In the genomic region with DNA sequence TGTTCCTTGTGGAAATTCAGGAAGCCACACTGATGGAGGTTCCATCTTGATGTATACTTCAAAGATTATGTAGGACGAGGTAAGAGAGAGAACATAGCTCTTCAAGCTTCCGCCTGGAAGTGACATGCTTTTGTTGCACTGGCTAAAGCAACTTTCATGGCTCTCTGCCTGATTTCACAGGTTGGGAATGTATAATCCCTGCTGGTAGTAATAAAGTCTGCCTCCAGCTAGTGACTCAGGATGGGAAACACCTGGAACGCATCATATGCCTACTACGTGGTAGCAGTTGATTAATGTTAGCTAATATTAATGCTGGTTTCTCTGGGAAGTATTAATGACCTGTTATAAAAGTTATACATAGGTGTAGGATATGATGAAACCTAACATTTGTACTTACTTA, we compare ENCODE assay signal across 17 cellular contexts.
DNase-seq lines count a peak whose midpoint lies in the region; ATAC-seq and TF ChIP-seq lines count a peak whose summit lies in the region.
"Had no signal": no experiment of that assay in that cellular context is flagged by ENCODE, and none has a peak within 500 bp of the region (broad histone marks: within the 10 kb centered on the region; RNA-seq: fewer than 3 reads in every experiment).

No MANE protein-coding gene starts in this region.

- H3K9me3 Mint-ChIP-seq in MCF 10A (ENCODE audit: unreplicated experiment) (no peaks in the 10 kb centered on the region), WTC11 (peaks cover 6% of the 10 kb centered on the region; the same call in 1 of the 2 replicates)
- H3K9me3 Mint-ChIP-seq: activated CD4-positive, alpha-beta T cell treated with anti-CD3 and anti-CD28 coated beads, Interleukin-2, amount 10 ng/mL, durations not matched to agents 7 days and 5 days; activated T-helper 17 cell treated with anti-CD3 and anti-CD28 coated beads, Interleukin-2, amount 50 U/mL, for 72 hours had no signal

- POLR2A ChIA-PET in MCF 10A (lab: Yijun Ruan, JAX) = interaction anchor here (0.6 to 1.1 kb wide), 4 partner anchors 10 to 689 kb away, joined by 3 to 4 read pairs (median 3); no protein-coding TSS in a partner anchor
- POLR2A ChIA-PET in WTC11 (lab: Charles Lee) = no interaction called here

- no TSS peak for BruUV-seq in MCF 10A (replicated peaks; lab: Mats Ljungman, UMichigan)

- H3K4me3 ChIP-seq in breast epithelium (no peak overlapping the region), SJCRH30 (no peak overlapping the region)
- H3K4me3 ChIP-seq: ascending aorta, upper lobe of right lung had no signal

- H3K4me1 Mint-ChIP-seq in MCF 10A (ENCODE audit: insufficient read depth, unreplicated experiment) (no peaks in the 10 kb centered on the region), WTC11 (peaks cover 25% of the 10 kb centered on the region)
- H3K4me1 Mint-ChIP-seq: activated T-helper 17 cell treated with anti-CD3 and anti-CD28 coated beads, Interleukin-2, amount 50 U/mL, for 72 hours had no signal

- no peak overlapping the region for H3K4me3 Mint-ChIP-seq in MCF 10A (ENCODE audit: unreplicated experiment)
- H3K4me3 Mint-ChIP-seq in WTC11 = no peak overlapping the region
- H3K4me3 Mint-ChIP-seq: activated CD4-positive, alpha-beta T cell treated with anti-CD3 and anti-CD28 coated beads, Interleukin-2, amount 10 ng/mL, durations not matched to agents 7 days and 5 days; activated T-helper 17 cell treated with anti-CD3 and anti-CD28 coated beads, Interleukin-2, amount 50 U/mL, for 72 hours had no signal

- intact Hi-C loops in MCF 10A (cut with micrococcal nuclease) = no loop called here
- intact Hi-C loops in breast epithelium (cut with DNase I; ENCODE audit: low total_unique reads) = no loop called here
- intact Hi-C loops in sciatic nerve (cut with DNase I) = loop anchor here (10.0 kb wide), 1 partner anchor 55 kb away; no protein-coding TSS in a partner anchor

- TF ChIP-seq CTCF in MCF 10A (IDR thresholded peaks at IDR 0.05; ENCODE audit: unreplicated experiment) (no peak), breast epithelium (IDR thresholded peaks at IDR 0.05) (no peak), WTC11 (IDR thresholded peaks at IDR 0.05) (no peak)

- no peaks in the 10 kb centered on the region for H3K36me3 Mint-ChIP-seq in MCF 10A (ENCODE audit: insufficient read depth, unreplicated experiment)
- H3K36me3 Mint-ChIP-seq in WTC11 = no peaks in the 10 kb centered on the region

- no peaks in the 10 kb centered on the region for H3K27me3 Mint-ChIP-seq in MCF 10A (ENCODE audit: insufficient read depth, unreplicated experiment)
- no peaks in the 10 kb centered on the region for H3K27me3 Mint-ChIP-seq in WTC11 (ENCODE audit: low read depth)
- H3K27me3 Mint-ChIP-seq: activated CD4-positive, alpha-beta T cell treated with anti-CD3 and anti-CD28 coated beads, Interleukin-2, amount 10 ng/mL, durations not matched to agents 7 days and 5 days; activated T-helper 17 cell treated with anti-CD3 and anti-CD28 coated beads, Interleukin-2, amount 50 U/mL, for 72 hours had no signal

- no peak overlapping the region for H3K27ac Mint-ChIP-seq in MCF 10A (ENCODE audit: low read depth, unreplicated experiment)
- no peak overlapping the region for H3K27ac Mint-ChIP-seq in WTC11
- H3K27ac Mint-ChIP-seq: activated CD4-positive, alpha-beta T cell treated with anti-CD3 and anti-CD28 coated beads, Interleukin-2, amount 10 ng/mL, durations not matched to agents 7 days and 5 days; activated T-helper 17 cell treated with anti-CD3 and anti-CD28 coated beads, Interleukin-2, amount 50 U/mL, for 72 hours had no signal

- TF ChIP-seq POLR2A in breast epithelium (IDR thresholded peaks at IDR 0.05) = no peak

- CTCF ChIA-PET in MCF 10A (lab: Yijun Ruan, JAX) = interaction anchor here (0.6 kb wide), 1 partner anchor 11 kb away, joined by 3 read pairs; no protein-coding TSS in a partner anchor
- CTCF ChIA-PET in WTC11 (lab: Charles Lee) = interaction anchor here (0.5 kb wide), 1 partner anchor 1338 kb away, joined by 3 read pairs; no protein-coding TSS in a partner anchor

- ATAC-seq in GM18858 (IDR thresholded peaks at IDR 0.05; ENCODE audit: unreplicated experiment) (no peak), WTC11 (no peak), sciatic nerve (no peak)
- ATAC-seq: activated T-helper 17 cell treated with anti-CD3 and anti-CD28 coated beads, Interleukin-2, amount 50 U/mL, for 72 hours; upper lobe of right lung had no signal

- no peaks in the 10 kb centered on the region for H3K36me3 ChIP-seq in breast epithelium
- no peaks in the 10 kb centered on the region for H3K36me3 ChIP-seq in SJCRH30
- H3K36me3 ChIP-seq: ascending aorta, upper lobe of right lung had no signal

- H3K9me3 ChIP-seq in breast epithelium = no peaks in the 10 kb centered on the region
- no peaks in the 10 kb centered on the region for H3K9me3 ChIP-seq in SJCRH30 (replicated peaks)
- H3K9me3 ChIP-seq: ascending aorta, upper lobe of right lung had no signal

- H3K27ac ChIP-seq in breast epithelium (no peak overlapping the region), SJCRH30 (no peak overlapping the region)
- H3K27ac ChIP-seq: ascending aorta, upper lobe of right lung had no signal

- H3K4me1 ChIP-seq in breast epithelium (no peaks in the 10 kb centered on the region), SJCRH30 (no peaks in the 10 kb centered on the region)
- H3K4me1 ChIP-seq: ascending aorta had no signal

- peak; percentile 81 for DNase-seq in MCF 10A (ENCODE audit: unreplicated experiment)
- DNase-seq in breast epithelium (ENCODE audit: low spot score in 2 of 2) = no peak
- DNase-seq in astrocyte of the hippocampus (ENCODE audit: low read depth, low spot score) = peak; percentile 79
- peak; percentile 9 for DNase-seq in glomerular endothelial cell (ENCODE audit: extremely low read depth, low read depth, low spot score)
- DNase-seq in WTC11 (ENCODE audit: low spot score) = no peak
- no peak for DNase-seq in sciatic nerve (ENCODE audit: low spot score)
- DNase-seq in SJCRH30 = no peak
- DNase-seq: ACHN; activated CD4-positive, alpha-beta T cell treated with anti-CD3 and anti-CD28 coated beads, Interleukin-2, amount 10 ng/mL, durations not matched to agents 7 days and 5 days; DMS79 treated with DMSO at 0.1 percent for 48 hours; effector CD8-positive, alpha-beta T cell; Kasumi-1; NCI-H2029 treated with DMSO at 0.1 percent for 48 hours; upper lobe of right lung had no signal

- H3K27me3 ChIP-seq in breast epithelium (no peaks in the 10 kb centered on the region), SJCRH30 (no peaks in the 10 kb centered on the region)
- H3K27me3 ChIP-seq: ascending aorta, upper lobe of right lung had no signal

TF ChIP-seq in WTC11, 78 proteins besides CTCF, POLR2A, EP300 and RAD21 (continues in another document):
- TF ChIP-seq ZNF263 (CRISPR knock-in tag; IDR thresholded peaks at IDR 0.05; ENCODE audit: low read depth) (no peak), TEAD1 (CRISPR knock-in tag; IDR thresholded peaks at IDR 0.05) (no peak), TP53 (CRISPR knock-in tag; IDR thresholded peaks at IDR 0.05) (no peak), FOXJ3 (CRISPR knock-in tag; IDR thresholded peaks at IDR 0.05; ENCODE audit: borderline replicate concordance) (no peak), GRHL2 (CRISPR knock-in tag; IDR thresholded peaks at IDR 0.05; ENCODE audit: insufficient replicate concordance, severe bottlenecking) (no peak), ETV6 (CRISPR knock-in tag; IDR thresholded peaks at IDR 0.05) (no peak)
- TF ChIP-seq, protein P1, sequence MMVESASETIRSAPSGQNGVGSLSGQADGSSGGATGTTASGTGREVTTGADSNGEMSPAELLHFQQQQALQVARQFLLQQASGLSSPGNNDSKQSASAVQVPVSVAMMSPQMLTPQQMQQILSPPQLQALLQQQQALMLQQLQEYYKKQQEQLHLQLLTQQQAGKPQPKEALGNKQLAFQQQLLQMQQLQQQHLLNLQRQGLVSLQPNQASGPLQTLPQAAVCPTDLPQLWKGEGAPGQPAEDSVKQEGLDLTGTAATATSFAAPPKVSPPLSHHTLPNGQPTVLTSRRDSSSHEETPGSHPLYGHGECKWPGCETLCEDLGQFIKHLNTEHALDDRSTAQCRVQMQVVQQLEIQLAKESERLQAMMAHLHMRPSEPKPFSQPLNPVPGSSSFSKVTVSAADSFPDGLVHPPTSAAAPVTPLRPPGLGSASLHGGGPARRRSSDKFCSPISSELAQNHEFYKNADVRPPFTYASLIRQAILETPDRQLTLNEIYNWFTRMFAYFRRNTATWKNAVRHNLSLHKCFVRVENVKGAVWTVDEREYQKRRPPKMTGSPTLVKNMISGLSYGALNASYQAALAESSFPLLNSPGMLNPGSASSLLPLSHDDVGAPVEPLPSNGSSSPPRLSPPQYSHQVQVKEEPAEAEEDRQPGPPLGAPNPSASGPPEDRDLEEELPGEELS (CRISPR knock-in tag; IDR thresholded peaks at IDR 0.05) = no peak
- TF ChIP-seq, protein P2, sequence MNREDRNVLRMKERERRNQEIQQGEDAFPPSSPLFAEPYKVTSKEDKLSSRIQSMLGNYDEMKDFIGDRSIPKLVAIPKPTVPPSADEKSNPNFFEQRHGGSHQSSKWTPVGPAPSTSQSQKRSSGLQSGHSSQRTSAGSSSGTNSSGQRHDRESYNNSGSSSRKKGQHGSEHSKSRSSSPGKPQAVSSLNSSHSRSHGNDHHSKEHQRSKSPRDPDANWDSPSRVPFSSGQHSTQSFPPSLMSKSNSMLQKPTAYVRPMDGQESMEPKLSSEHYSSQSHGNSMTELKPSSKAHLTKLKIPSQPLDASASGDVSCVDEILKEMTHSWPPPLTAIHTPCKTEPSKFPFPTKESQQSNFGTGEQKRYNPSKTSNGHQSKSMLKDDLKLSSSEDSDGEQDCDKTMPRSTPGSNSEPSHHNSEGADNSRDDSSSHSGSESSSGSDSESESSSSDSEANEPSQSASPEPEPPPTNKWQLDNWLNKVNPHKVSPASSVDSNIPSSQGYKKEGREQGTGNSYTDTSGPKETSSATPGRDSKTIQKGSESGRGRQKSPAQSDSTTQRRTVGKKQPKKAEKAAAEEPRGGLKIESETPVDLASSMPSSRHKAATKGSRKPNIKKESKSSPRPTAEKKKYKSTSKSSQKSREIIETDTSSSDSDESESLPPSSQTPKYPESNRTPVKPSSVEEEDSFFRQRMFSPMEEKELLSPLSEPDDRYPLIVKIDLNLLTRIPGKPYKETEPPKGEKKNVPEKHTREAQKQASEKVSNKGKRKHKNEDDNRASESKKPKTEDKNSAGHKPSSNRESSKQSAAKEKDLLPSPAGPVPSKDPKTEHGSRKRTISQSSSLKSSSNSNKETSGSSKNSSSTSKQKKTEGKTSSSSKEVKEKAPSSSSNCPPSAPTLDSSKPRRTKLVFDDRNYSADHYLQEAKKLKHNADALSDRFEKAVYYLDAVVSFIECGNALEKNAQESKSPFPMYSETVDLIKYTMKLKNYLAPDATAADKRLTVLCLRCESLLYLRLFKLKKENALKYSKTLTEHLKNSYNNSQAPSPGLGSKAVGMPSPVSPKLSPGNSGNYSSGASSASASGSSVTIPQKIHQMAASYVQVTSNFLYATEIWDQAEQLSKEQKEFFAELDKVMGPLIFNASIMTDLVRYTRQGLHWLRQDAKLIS (CRISPR knock-in tag; IDR thresholded peaks at IDR 0.05; ENCODE audit: borderline replicate concordance) = no peak

Comparison
In these comparisons a context has a peak if more than half of its experiments do, and no peak if none do; other contexts are left out.
1. DNase-seq: peak in MCF 10A (single experiment), astrocyte of the hippocampus (single experiment) and glomerular endothelial cell (single experiment); none in breast epithelium (0 of 2), WTC11 (single experiment), sciatic nerve (single experiment) and SJCRH30 (0 of 2).